Comparison of ENCODE assay signal across 8 cellular contexts in the genomic region with DNA sequence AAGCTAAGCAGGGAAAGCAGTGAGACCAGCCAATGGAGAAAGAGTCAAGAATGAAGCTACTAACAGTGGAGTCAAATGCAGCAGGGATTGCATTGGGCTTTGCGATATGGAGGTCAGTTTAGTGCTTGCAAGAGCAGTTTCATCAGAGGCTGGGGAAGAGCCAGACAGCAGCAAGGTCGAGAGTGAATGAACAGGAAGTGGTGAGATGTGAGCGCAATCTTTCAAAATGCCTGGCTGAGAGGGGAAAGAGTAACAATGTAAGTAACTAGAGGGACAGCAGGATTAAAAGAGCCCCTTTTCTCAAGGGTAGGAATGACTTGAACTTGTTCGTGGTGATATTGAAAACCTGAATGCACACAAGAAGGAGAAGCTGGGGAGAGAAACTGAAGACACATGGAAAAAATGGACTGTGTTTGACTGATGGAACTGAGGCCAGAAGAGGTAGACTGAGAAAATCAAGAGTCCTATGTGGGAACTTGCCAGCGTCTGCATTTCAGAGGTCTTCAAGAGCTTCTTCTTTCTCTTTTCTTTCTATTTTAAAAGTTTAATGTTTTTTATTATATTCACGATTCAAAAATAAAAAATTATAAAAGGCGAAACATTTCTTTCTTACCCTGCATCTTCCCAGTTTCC. TPM values are rescaled to one million over a fixed set of nuclear protein-coding genes. Genes with fewer than 3 reads are reported as not detected.
A peak's percentile ranks its signal among the peaks of the same experiment; 100 is the strongest.
DNase-seq lines count a peak whose midpoint lies in the region; ATAC-seq and TF ChIP-seq lines count a peak whose summit lies in the region.

No MANE protein-coding gene starts in this region.

- peak overlapping the region; percentile 19 for H3K27ac ChIP-seq in naive thymus-derived CD4-positive, alpha-beta T cell (ENCODE audit: low read depth, low read length)

- peaks cover 2 to 3% of the 10 kb centered on the region in 2 donors for H3K36me3 Mint-ChIP-seq in activated T-cell treated with anti-CD3 and anti-CD28 coated beads, Interleukin-2, amount 50 U/mL, for 72 hours (ENCODE audit: insufficient read depth in 2 of 2)
- peaks cover 0 to 5% (median 0%) of the 10 kb centered on the region in 5 donors for H3K36me3 Mint-ChIP-seq in naive thymus-derived CD4-positive, alpha-beta T cell

- H3K4me3 Mint-ChIP-seq in activated T-cell treated with anti-CD3 and anti-CD28 coated beads, Interleukin-2, amount 50 U/mL, for 72 hours = peak overlapping the region; percentile 38 to 72
- peak overlapping the region; percentile 38 to 76 (median 64) for H3K4me3 Mint-ChIP-seq in naive thymus-derived CD4-positive, alpha-beta T cell

- peaks cover 4 to 34% of the 10 kb centered on the region in 2 donors for H3K4me1 ChIP-seq in naive thymus-derived CD4-positive, alpha-beta T cell (ENCODE audit: control insufficient read depth in 2 of 2, insufficient read depth in 2 of 2, low read length in 2 of 2)

- ATAC-seq in GM21529 (IDR thresholded peaks at IDR 0.05; ENCODE audit: unreplicated experiment) = peak; percentile 93
- ATAC-seq in activated T-cell treated with anti-CD3 and anti-CD28 coated beads, Interleukin-2, amount 50 U/mL, for 72 hours (replicated peaks in 1 of 2) = peak; percentile 95 to 96
- peak; percentile 88 for ATAC-seq in naive thymus-derived CD4-positive, alpha-beta T cell

- DNase-seq in GM12865 (ENCODE audit: low read depth) (peak; percentile 85), islet precursor cell (no peak), SHP77 treated with DMSO at 0.1 percent for 48 hours (lab: John Stamatoyannopoulos, UW) (no peak)
- DNase-seq in Jurkat, Clone E6-1 (ENCODE audit: low read depth, low spot score) = peak; percentile 79
- DNase-seq in activated T-cell treated with anti-CD3 and anti-CD28 coated beads, Interleukin-2, amount 50 U/mL, for 72 hours = peak; percentile 54
- DNase-seq in naive thymus-derived CD4-positive, alpha-beta T cell = peak in 8 of 9 donors; percentile 27 to 61 (median 48)
- no peak for DNase-seq in activated CD4-positive, CD25-positive, alpha-beta regulatory T cell (lab: John Stamatoyannopoulos, UW)

- H3K27ac Mint-ChIP-seq in activated T-cell treated with anti-CD3 and anti-CD28 coated beads, Interleukin-2, amount 50 U/mL, for 72 hours = peak overlapping the region; percentile 6
- peak overlapping the region; percentile 26 to 91 (median 78) for H3K27ac Mint-ChIP-seq in naive thymus-derived CD4-positive, alpha-beta T cell

- H3K4me3 ChIP-seq in GM12865 (ENCODE audit: low read depth, low read length) = peak overlapping the region; percentile 17; the same call in 1 of the 2 replicates
- peak overlapping the region; percentile 19 for H3K4me3 ChIP-seq in Jurkat, Clone E6-1 (ENCODE audit: low read length)
- no peak overlapping the region for H3K4me3 ChIP-seq in naive thymus-derived CD4-positive, alpha-beta T cell (ENCODE audit: low read length)

- no peak for TF ChIP-seq CTCF in GM12865 (IDR thresholded peaks at IDR 0.05; ENCODE audit: insufficient read depth, low read depth, low read length, missing control alignments)

- no peaks in the 10 kb centered on the region for H3K9me3 ChIP-seq in naive thymus-derived CD4-positive, alpha-beta T cell (ENCODE audit: control insufficient read depth in 2 of 3, low read length in 3 of 3)

- H3K27me3 ChIP-seq in naive thymus-derived CD4-positive, alpha-beta T cell (ENCODE audit: control insufficient read depth in 2 of 2, insufficient read depth in 2 of 2, low read length in 2 of 2) = no peaks in the 10 kb centered on the region

- CTCF ChIA-PET in naive thymus-derived CD4-positive, alpha-beta T cell (lab: Charles Lee) = interaction anchor here (0.7 to 1.5 kb wide), 5 partner anchors 15 to 40 kb away, joined by 3 to 7 read pairs (median 4); a partner anchor contains a TSS

- peaks cover 41% of the 10 kb centered on the region for H3K4me1 Mint-ChIP-seq in activated T-cell treated with anti-CD3 and anti-CD28 coated beads, Interleukin-2, amount 50 U/mL, for 72 hours (ENCODE audit: low read depth)
- H3K4me1 Mint-ChIP-seq in naive thymus-derived CD4-positive, alpha-beta T cell = peaks cover 32 to 64% (median 50%) of the 10 kb centered on the region in 7 donors

- H3K27me3 Mint-ChIP-seq in activated T-cell treated with anti-CD3 and anti-CD28 coated beads, Interleukin-2, amount 50 U/mL, for 72 hours (ENCODE audit: low read depth) = no peaks in the 10 kb centered on the region
- H3K27me3 Mint-ChIP-seq in naive thymus-derived CD4-positive, alpha-beta T cell = peaks cover 0 to 2% (median 0%) of the 10 kb centered on the region in 5 donors

- peaks cover 0 to 5% of the 10 kb centered on the region in 2 donors for H3K9me3 Mint-ChIP-seq in activated T-cell treated with anti-CD3 and anti-CD28 coated beads, Interleukin-2, amount 50 U/mL, for 72 hours
- peaks cover 0 to 4% (median 0%) of the 10 kb centered on the region in 11 donors for H3K9me3 Mint-ChIP-seq in naive thymus-derived CD4-positive, alpha-beta T cell

- intact Hi-C loops in naive thymus-derived CD4-positive, alpha-beta T cell (cut with micrococcal nuclease) = loop anchor here (1.0 to 2.0 kb wide), 4 partner anchors 14 to 40 kb away; a partner anchor contains a TSS

- POLR2A ChIA-PET in naive thymus-derived CD4-positive, alpha-beta T cell (lab: Charles Lee) = interaction anchor here (0.6 to 8.5 kb wide), 13 partner anchors 9 to 244 kb away, joined by 3 to 44 read pairs (median 5); a partner anchor contains a TSS

- H3K36me3 ChIP-seq in naive thymus-derived CD4-positive, alpha-beta T cell (ENCODE audit: control insufficient read depth in 2 of 3, insufficient read depth in 3 of 3, low read length in 3 of 3) = no peaks in the 10 kb centered on the region

RNA-seq across cellular contexts. Expression of a gene that starts 30.6 kb away (rescaled TPM):
- polyA plus RNA-seq in Jurkat, Clone E6-1 (2012; ENCODE audit: insufficient read depth, insufficient read length) = 18.1 TPM
- 10 to 100 TPM; 13.3 to 14.4 TPM for total RNA-seq in activated T-cell treated with anti-CD3 and anti-CD28 coated beads, Interleukin-2, amount 50 U/mL, for 72 hours
- 10 to 100 TPM in 2 of 5 experiments, 1 to 10 TPM in 3; 6.1 to 44.3 (median 8.7) TPM for total RNA-seq in naive thymus-derived CD4-positive, alpha-beta T cell
- 10 to 100 TPM; 17.1 to 22.8 TPM for polyA plus RNA-seq in naive thymus-derived CD4-positive, alpha-beta T cell

RNA-seq across cellular contexts. Expression of a gene that starts 40.5 kb away (rescaled TPM):
- 25.8 TPM for polyA plus RNA-seq in Jurkat, Clone E6-1 (2012; ENCODE audit: insufficient read depth, insufficient read length)
- total RNA-seq in activated T-cell treated with anti-CD3 and anti-CD28 coated beads, Interleukin-2, amount 50 U/mL, for 72 hours = 100 to 1,000 TPM in 1 of 2 donors, 10 to 100 TPM in 1; 90.6 to 100 TPM
- total RNA-seq in naive thymus-derived CD4-positive, alpha-beta T cell = 100 to 1,000 TPM in 3 of 5 experiments, 10 to 100 TPM in 2; 75.2 to 156 (median 110) TPM
- polyA plus RNA-seq in naive thymus-derived CD4-positive, alpha-beta T cell = 100 to 1,000 TPM in 1 of 2 donors, 10 to 100 TPM in 1; 68.1 to 253 TPM

Comparison
In these comparisons a context has a peak if more than half of its experiments do, and no peak if none do; other contexts are left out.
1. DNase-seq: peak in GM12865 (single experiment), Jurkat, Clone E6-1 (single experiment), activated T-cell treated with anti-CD3 and anti-CD28 coated beads, Interleukin-2, amount 50 U/mL, for 72 hours (2 of 2) and naive thymus-derived CD4-positive, alpha-beta T cell (8 of 9); none in islet precursor cell (single experiment), activated CD4-positive, CD25-positive, alpha-beta regulatory T cell (0 of 4) and SHP77 treated with DMSO at 0.1 percent for 48 hours (single experiment).
2. Peak in every context shown above with its lines, with median percentiles within 50 percentile points of each other: ATAC-seq.